ENCODE assay signal across 11 cellular contexts in the genomic region with DNA sequence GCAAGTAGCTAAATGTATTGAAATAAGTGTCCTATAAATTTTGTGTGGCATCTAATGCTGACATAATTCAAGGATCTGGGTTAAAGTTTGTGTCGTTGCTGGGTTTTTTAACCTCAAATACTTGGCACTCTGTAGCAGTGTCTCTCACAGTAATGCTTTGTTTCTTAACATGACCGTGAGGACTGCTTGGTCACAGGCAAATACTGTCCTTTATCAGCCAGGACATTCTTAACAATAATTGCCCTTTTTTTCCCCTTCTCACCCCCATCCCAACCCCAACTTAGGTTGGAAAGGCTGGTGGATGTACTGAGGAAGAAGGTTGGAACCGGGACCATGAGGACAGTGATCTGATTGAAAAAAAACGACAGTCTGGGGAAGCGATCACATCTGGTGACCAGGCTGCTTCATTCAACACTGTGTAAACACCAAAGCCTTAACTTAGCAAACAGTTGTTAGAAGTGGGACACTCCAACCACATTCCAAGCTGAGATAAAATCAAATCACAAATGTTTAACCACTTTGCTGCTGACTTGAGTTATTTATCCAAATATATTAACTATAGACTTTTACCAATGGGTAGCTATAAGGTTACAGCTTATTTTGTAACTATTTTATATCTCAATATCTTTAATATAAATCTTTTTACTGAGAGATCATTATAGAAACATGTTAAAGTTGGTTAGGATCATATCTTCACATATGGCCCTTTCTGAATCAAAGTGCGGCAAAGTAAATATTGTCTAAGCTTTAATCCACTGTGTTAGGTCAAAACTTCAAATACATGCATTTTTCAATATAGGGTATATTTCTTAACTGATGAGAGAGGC. TPM values are rescaled to one million over a fixed set of nuclear protein-coding genes. Genes with fewer than 3 reads are reported as not detected.
DNase-seq lines count a peak whose midpoint lies in the region; ATAC-seq and TF ChIP-seq lines count a peak whose summit lies in the region.
"Had no signal": no experiment of that assay in that cellular context is flagged by ENCODE, and none has a peak within 500 bp of the region (broad histone marks: within the 10 kb centered on the region; RNA-seq: fewer than 3 reads in every experiment).

No MANE protein-coding gene starts in this region.

- intact Hi-C loops in PC-3 (cut with micrococcal nuclease): loop anchor here (1.0 to 5.0 kb wide), 6 partner anchors 20 to 295 kb away; no protein-coding TSS in a partner anchor

- H2AFZ ChIP-seq in PC-3 (ENCODE audit: low read length): peak overlapping the region; percentile 69

- POLR2A ChIA-PET in PC-3 (lab: Charles Lee; ENCODE audit: unreplicated experiment): interaction anchor here (0.6 to 0.7 kb wide), 3 partner anchors 28 to 116 kb away, joined by 4 to 5 read pairs (median 4); no protein-coding TSS in a partner anchor

- peak overlapping the region; percentile 75 for H3K9ac ChIP-seq in PC-3 (ENCODE audit: low read length)
- H3K9ac ChIP-seq: BLaER1 treated with 17β-estradiol and CSF1 and Interleukin-3, amounts not matched to agents 10 nM and 100 nM had no signal

- no peaks in the 10 kb centered on the region for H3K79me2 ChIP-seq in PC-3 (ENCODE audit: low read length)

- H3K4me2 ChIP-seq in PC-3 (ENCODE audit: low read length): peak overlapping the region; percentile 88
- H3K4me2 ChIP-seq: BLaER1 treated with 17β-estradiol and CSF1 and Interleukin-3, amounts not matched to agents 10 nM and 100 nM had no signal

- CTCF ChIA-PET in PC-3 (lab: Charles Lee): interaction anchor here (1.6 kb wide), 1 partner anchor 39 kb away, joined by 3 read pairs; no protein-coding TSS in a partner anchor

- ATAC-seq in PC-3: peak; percentile 87
- no peak for ATAC-seq in GM19035 (IDR thresholded peaks at IDR 0.05; ENCODE audit: unreplicated experiment)
- ATAC-seq in GM19023 (IDR thresholded peaks at IDR 0.05; ENCODE audit: unreplicated experiment): no peak

- H3K4me3 ChIP-seq in PC-3 (ENCODE audit: low read length) (peak overlapping the region; percentile 65), WERI-Rb-1 (ENCODE audit: low read depth, low read length) (no peak overlapping the region)
- H3K4me3 ChIP-seq: BLaER1 treated with 17β-estradiol and CSF1 and Interleukin-3, amounts not matched to agents 10 nM and 100 nM had no signal

- no peaks in the 10 kb centered on the region for H3K9me3 ChIP-seq in PC-3 (ENCODE audit: low read length)
- no peaks in the 10 kb centered on the region for H3K9me3 ChIP-seq in WERI-Rb-1 (ENCODE audit: severe bottlenecking)

- TSS peak; percentile 71 for BruUV-seq in PC-3 (replicated peaks; lab: Mats Ljungman, UMichigan)

- H3K27ac ChIP-seq in 22Rv1 (peak overlapping the region; percentile 84), PC-3 (ENCODE audit: low read length) (peak overlapping the region; percentile 97), WERI-Rb-1 (no peak overlapping the region)
- H3K27ac ChIP-seq: BLaER1 treated with 17β-estradiol and CSF1 and Interleukin-3, amounts not matched to agents 10 nM and 100 nM had no signal

- no peaks in the 10 kb centered on the region for H3F3A ChIP-seq in PC-3 (ENCODE audit: low read length, unreplicated experiment)

- TF ChIP-seq CTCF in 22Rv1 (IDR thresholded peaks at IDR 0.05) (no peak), PC-3 (conservative IDR thresholded peaks at IDR 0.05; ENCODE audit: low read depth, low read length) (no peak), WERI-Rb-1 (IDR thresholded peaks at IDR 0.05; ENCODE audit: low read depth, low read length) (no peak)

- H3K9me2 ChIP-seq in PC-3 (replicated peaks; ENCODE audit: low read length): no peaks in the 10 kb centered on the region

- DNase-seq in GM04504 (ENCODE audit: low read depth) (peak; percentile 26), PC-3 (peak; percentile 89), left kidney (ENCODE audit: low read depth, low spot score) (peak; percentile 25), WERI-Rb-1 (no peak), putamen (ENCODE audit: low spot score) (no peak)
- DNase-seq: NCI-H526 had no signal

- H3K27me3 ChIP-seq in PC-3 (ENCODE audit: low read length): no peaks in the 10 kb centered on the region
- no peaks in the 10 kb centered on the region for H3K27me3 ChIP-seq in WERI-Rb-1 (ENCODE audit: insufficient read depth, low read depth, severe bottlenecking)

- peaks cover 62% of the 10 kb centered on the region for H3K4me1 ChIP-seq in PC-3 (ENCODE audit: insufficient read depth, low read length)
- H3K4me1 ChIP-seq: BLaER1 treated with 17β-estradiol and CSF1 and Interleukin-3, amounts not matched to agents 10 nM and 100 nM had no signal

- no peaks in the 10 kb centered on the region for H4K20me1 ChIP-seq in PC-3 (ENCODE audit: low read length)
- H4K20me1 ChIP-seq: BLaER1 treated with 17β-estradiol and CSF1 and Interleukin-3, amounts not matched to agents 10 nM and 100 nM had no signal

- no peaks in the 10 kb centered on the region for H3K36me3 ChIP-seq in PC-3 (ENCODE audit: low read depth, low read length)
- no peaks in the 10 kb centered on the region for H3K36me3 ChIP-seq in WERI-Rb-1
- H3K36me3 ChIP-seq: BLaER1 treated with 17β-estradiol and CSF1 and Interleukin-3, amounts not matched to agents 10 nM and 100 nM had no signal

RNA-seq across cellular contexts. Expression of gene FOXA1, which starts 48.2 kb away (rescaled TPM):
- 212 and 249 TPM in 2 replicates for total RNA-seq in PC-3 (2014; rRNA removed)
- total RNA-seq: T-helper 1 cell treated with Interleukin-12 subunit alpha and Interleukin-12 subunit beta and Interleukin-4 antibody, amounts not matched to agents 30 ng/mL and 1 ng/mL, for 36 hours had no signal

RNA-seq across cellular contexts. Expression of gene TTC6, which starts 48.6 kb away (rescaled TPM):
- 13.4 and 18.0 TPM in 2 replicates for total RNA-seq in PC-3 (2014; rRNA removed)
- total RNA-seq: T-helper 1 cell treated with Interleukin-12 subunit alpha and Interleukin-12 subunit beta and Interleukin-4 antibody, amounts not matched to agents 30 ng/mL and 1 ng/mL, for 36 hours had no signal

Comparison
In these comparisons a context has a peak if more than half of its experiments do, and no peak if none do; other contexts are left out.
1. DNase-seq: peak in GM04504 (single experiment), PC-3 (single experiment) and left kidney (single experiment); none in WERI-Rb-1 (single experiment) and putamen (single experiment).